In genomic region chr1:185154912-185155513, GRCh38 we compare ENCODE assay signal across 9 cellular contexts. TPM values are rescaled to one million over a fixed set of nuclear protein-coding genes. Genes with fewer than 3 reads are reported as not detected.
DNase-seq lines count a peak whose midpoint lies in the region; ATAC-seq and TF ChIP-seq lines count a peak whose summit lies in the region.
"Had no signal": no experiment of that assay in that cellular context is flagged by ENCODE, and none has a peak within 500 bp of the region (broad histone marks: within the 10 kb centered on the region; RNA-seq: fewer than 3 reads in every experiment).

No MANE protein-coding gene starts in this region.

- CTCF ChIA-PET in Panc1 (lab: Charles Lee): no interaction called here

- peak overlapping the region; percentile 95; the same call in 1 of the 2 replicates for H3K27ac ChIP-seq in Panc1 (ENCODE audit: low read length)
- peak overlapping the region; percentile 98 for H3K27ac ChIP-seq in skeletal muscle tissue (ENCODE audit: low read depth, low read length)
- H3K27ac ChIP-seq in neuronal stem cell (replicated peaks; ENCODE audit: low read length): no peak overlapping the region

- H3K4me3 ChIP-seq in GM12865 (ENCODE audit: low read depth, low read length) (peak overlapping the region; percentile 82), Panc1 (ENCODE audit: low read depth in 2 of 2, low read length in 2 of 2) (peak overlapping the region in 1 of 2 experiments; percentile 99; a peak in 2 of 4 replicates), skeletal muscle tissue (ENCODE audit: low read length in 3 of 3) (peak overlapping the region; percentile 2 to 97 (median 93)), neuronal stem cell (ENCODE audit: low read length in 2 of 2) (peak overlapping the region in 1 of 2 donors; percentile 15)

- H2AK5ac ChIP-seq in neuronal stem cell (ENCODE audit: low read depth, low read length): no peak overlapping the region

- ATAC-seq in Panc1: no peak

- no peak overlapping the region for H2BK15ac ChIP-seq in neuronal stem cell (ENCODE audit: low read length)

- H3K4ac ChIP-seq in neuronal stem cell (ENCODE audit: low read length): no peak overlapping the region

- BruUV-seq in Panc1 (replicated peaks; lab: Mats Ljungman, UMichigan): no TSS peak

- no peak overlapping the region for H2AFZ ChIP-seq in neuronal stem cell (ENCODE audit: low read length)

- peaks cover 5% of the 10 kb centered on the region for H3K36me3 ChIP-seq in Panc1 (ENCODE audit: control insufficient read depth, insufficient read depth, low read length)
- peaks cover 0 to 8% (median 8%) of the 10 kb centered on the region in 3 donors for H3K36me3 ChIP-seq in skeletal muscle tissue (ENCODE audit: control insufficient read depth in 3 of 3, insufficient read depth in 3 of 3, low read length in 3 of 3)
- peaks cover 0 to 17% of the 10 kb centered on the region in 2 donors for H3K36me3 ChIP-seq in neuronal stem cell (replicated peaks in 1 of 2; ENCODE audit: control insufficient read depth in 2 of 2, insufficient read depth in 2 of 2, low read length in 2 of 2)

- H2BK12ac ChIP-seq in neuronal stem cell (ENCODE audit: low read length): no peak overlapping the region

- H3K18ac ChIP-seq in neuronal stem cell (ENCODE audit: low read length): no peak overlapping the region

- no peak overlapping the region for H4K8ac ChIP-seq in neuronal stem cell (ENCODE audit: low read depth, low read length)

- in situ Hi-C loops in Panc1 (cut with HindIII; ENCODE audit: low pct_unique_long_range_greater_than_20kb, low sequenced_read_pairs): no loop called here

- peaks cover 12% of the 10 kb centered on the region for H3K4me1 ChIP-seq in Panc1 (ENCODE audit: control insufficient read depth, insufficient read depth, low read length)
- peaks cover 11 to 19% (median 17%) of the 10 kb centered on the region in 3 donors for H3K4me1 ChIP-seq in skeletal muscle tissue (ENCODE audit: control insufficient read depth in 3 of 3, insufficient read depth in 3 of 3, low read length in 3 of 3)
- peaks cover 2 to 7% of the 10 kb centered on the region in 2 donors for H3K4me1 ChIP-seq in neuronal stem cell (ENCODE audit: control insufficient read depth in 2 of 2, insufficient read depth in 1 of 2, low read depth in 1 of 2, low read length in 2 of 2)

- H4K91ac ChIP-seq in neuronal stem cell (ENCODE audit: low read depth, low read length, poor library complexity): no peak overlapping the region

- POLR2A ChIA-PET in Panc1 (lab: Charles Lee): no interaction called here

- peak overlapping the region; percentile 96 to 98 (median 97) for H3K9ac ChIP-seq in skeletal muscle tissue (ENCODE audit: low read depth in 1 of 3, low read length in 3 of 3)
- no peak overlapping the region for H3K9ac ChIP-seq in neuronal stem cell (ENCODE audit: low read depth, low read length, poor library complexity)

- H3K79me1 ChIP-seq in neuronal stem cell (ENCODE audit: low read depth, low read length): peaks cover 1% of the 10 kb centered on the region

- H2BK120ac ChIP-seq in neuronal stem cell (ENCODE audit: low read depth, low read length): no peak overlapping the region

- H3K23ac ChIP-seq in neuronal stem cell (ENCODE audit: low read depth, low read length, poor library complexity): no peak overlapping the region

- no peak overlapping the region for H3K4me2 ChIP-seq in neuronal stem cell (ENCODE audit: insufficient read depth, low read length, poor library complexity, severe bottlenecking)

- H3K14ac ChIP-seq in neuronal stem cell (ENCODE audit: low read length): no peak overlapping the region

- H2BK5ac ChIP-seq in neuronal stem cell (ENCODE audit: low read length): no peak overlapping the region

- TF ChIP-seq CTCF in GM12865 (IDR thresholded peaks at IDR 0.05; ENCODE audit: insufficient read depth, low read depth, low read length, missing control alignments) (no peak), Panc1 (IDR thresholded peaks at IDR 0.05) (no peak)

- H3K9me3 ChIP-seq in Panc1 (ENCODE audit: control insufficient read depth, insufficient read depth, low read depth, low read length): no peaks in the 10 kb centered on the region
- no peaks in the 10 kb centered on the region for H3K9me3 ChIP-seq in skeletal muscle tissue (ENCODE audit: control insufficient read depth in 3 of 3, low read length in 3 of 3)
- H3K9me3 ChIP-seq in neuronal stem cell (replicated peaks in 1 of 2; ENCODE audit: control insufficient read depth in 2 of 2, insufficient read depth in 1 of 2, low read depth in 1 of 2, low read length in 2 of 2): no peaks in the 10 kb centered on the region

- DNase-seq in GM12865 (ENCODE audit: low read depth) (peak; percentile 13), Panc1 (ENCODE audit: low read depth, low spot score) (no peak), erythroblast (lab: John Stamatoyannopoulos, UW) (peak; percentile 59), islet precursor cell (no peak), NCI-H187 (lab: John Stamatoyannopoulos, UW) (no peak), neuronal stem cell (ENCODE audit: low spot score) (no peak)
- DNase-seq: cerebellar nuclear complex, NCI-H226 had no signal

- H3K27me3 ChIP-seq in Panc1 (ENCODE audit: control insufficient read depth, insufficient read depth, low read length): no peaks in the 10 kb centered on the region
- H3K27me3 ChIP-seq in skeletal muscle tissue (ENCODE audit: control insufficient read depth in 3 of 3, insufficient read depth in 3 of 3, low read length in 3 of 3): no peaks in the 10 kb centered on the region
- no peaks in the 10 kb centered on the region for H3K27me3 ChIP-seq in neuronal stem cell (ENCODE audit: control insufficient read depth in 3 of 3, insufficient read depth in 3 of 3, low read depth in 1 of 3, low read length in 3 of 3)

- intact Hi-C loops in Panc1 (cut with micrococcal nuclease; ENCODE audit: unreplicated experiment): no loop called here

- no peak for TF ChIP-seq POLR2A in erythroblast (IDR thresholded peaks at IDR 0.05; ENCODE audit: low read length)

- no CpG with 5 or more reads among the region's 2 CpGs for WGBS in neuronal stem cell (ENCODE audit: extremely low coverage in 2 of 2, insufficient read length in 2 of 2, insufficient replicate concordance in 1 of 2), 2 donors

RNA-seq across cellular contexts. Expression of gene TRMT1L, which starts 1.7 kb away (rescaled TPM):
- total RNA-seq in Panc1 (2021; ENCODE audit: unreplicated experiment) (19.5 TPM), skeletal muscle tissue (18.3 TPM)
- 8.1 TPM for polyA plus RNA-seq in Panc1 (2012; ENCODE audit: insufficient read length)
- polyA plus RNA-seq in neuronal stem cell (2013, experiment 1 of 2): 16.5 TPM
- 18.2 TPM for polyA plus RNA-seq in neuronal stem cell (2013, experiment 2 of 2)

RNA-seq across cellular contexts. Expression of gene SWT1, which starts 2.0 kb away (rescaled TPM):
- 2.1 TPM for total RNA-seq in Panc1 (2021; ENCODE audit: unreplicated experiment)
- polyA plus RNA-seq in Panc1 (2012; ENCODE audit: insufficient read length): 1.3 TPM
- 15.7 TPM for total RNA-seq in skeletal muscle tissue
- polyA plus RNA-seq in neuronal stem cell (2013, experiment 1 of 2): 5.3 TPM
- polyA plus RNA-seq in neuronal stem cell (2013, experiment 2 of 2): 5.1 TPM

Comparison
In these comparisons a context has a peak if more than half of its experiments do, and no peak if none do; other contexts are left out.
1. DNase-seq: peak in GM12865 (single experiment) and erythroblast (2 of 2); none in Panc1 (single experiment), islet precursor cell (single experiment), NCI-H187 (0 of 2) and neuronal stem cell (single experiment).